Comparison of ENCODE assay signal across 6 cellular contexts in genomic region chr1:145995964-145996432, GRCh38.
A peak's percentile ranks its signal among the peaks of the same experiment; 100 is the strongest.
DNase-seq lines count a peak whose midpoint lies in the region; TF ChIP-seq lines count a peak whose summit lies in the region.

No MANE protein-coding gene starts in this region.

- H3K36me3 Mint-ChIP-seq in activated naive CD8-positive, alpha-beta T cell = peaks cover 22% of the 10 kb centered on the region

- peaks cover 74% of the 10 kb centered on the region for H3K4me1 Mint-ChIP-seq in activated naive CD8-positive, alpha-beta T cell (ENCODE audit: low read depth)

- peak overlapping the region; percentile 98 for H3K4me3 Mint-ChIP-seq in activated naive CD8-positive, alpha-beta T cell

- H3K27me3 ChIP-seq in mucosa of stomach (ENCODE audit: control insufficient read depth, insufficient read depth, low read length) = no peaks in the 10 kb centered on the region

- H3K27me3 Mint-ChIP-seq in activated naive CD8-positive, alpha-beta T cell = no peaks in the 10 kb centered on the region

- peak; percentile 47 for DNase-seq in HEK293T (ENCODE audit: extremely low spot score)
- DNase-seq in hippocampal formation (lab: John Stamatoyannopoulos, UW) = no peak
- no peak for DNase-seq in GM19238 (ENCODE audit: insufficient read length, low spot score)
- DNase-seq in GM19240 (ENCODE audit: insufficient read length, low spot score) = no peak

- CTCF ChIA-PET in HEK293T (lab: Yijun Ruan, JAX) = interaction anchor here (2.6 kb wide), 1 partner anchor 11 kb away, joined by 10 read pairs; no protein-coding TSS in a partner anchor

- H3K9me3 ChIP-seq in mucosa of stomach (ENCODE audit: control insufficient read depth, low read length) = no peaks in the 10 kb centered on the region

- H3K4me1 ChIP-seq in mucosa of stomach (ENCODE audit: control insufficient read depth, insufficient read depth, low read length) = peaks cover 43% of the 10 kb centered on the region

- POLR2A ChIA-PET in HEK293T (lab: Yijun Ruan, JAX) = interaction anchor here (0.7 to 4.2 kb wide), 8 partner anchors 9 to 137 kb away, joined by 3 to 54 read pairs (median 6); partner anchors contain the start of genes ANKRD34A, PIAS3 and POLR3GL

- peak overlapping the region; percentile 49 for H3K4me3 ChIP-seq in mucosa of stomach (ENCODE audit: low read length)

- peaks cover 20% of the 10 kb centered on the region for H3K36me3 ChIP-seq in mucosa of stomach (ENCODE audit: control insufficient read depth, insufficient read depth, low read length)

- peak overlapping the region; percentile 83 for H3K9ac ChIP-seq in mucosa of stomach (ENCODE audit: low read length)

- H3K9me3 Mint-ChIP-seq in activated naive CD8-positive, alpha-beta T cell (ENCODE audit: low read depth) = no peaks in the 10 kb centered on the region

- peak overlapping the region; percentile 99 for H3K27ac Mint-ChIP-seq in activated naive CD8-positive, alpha-beta T cell

TF ChIP-seq in HEK293T, 16 proteins besides CTCF, POLR2A, EP300 and RAD21:
- no peak for TF ChIP-seq ELF4 (IDR thresholded peaks at IDR 0.05)
- no peak for TF ChIP-seq TARDBP (IDR thresholded peaks at IDR 0.05)
- no peak for TF ChIP-seq SUZ12 (IDR thresholded peaks at IDR 0.05)
- TF ChIP-seq FOXK2 (IDR thresholded peaks at IDR 0.05) = no peak
- no peak for TF ChIP-seq BHLHE40 (IDR thresholded peaks at IDR 0.05; ENCODE audit: borderline replicate concordance)
- TF ChIP-seq LEF1 (IDR thresholded peaks at IDR 0.05; ENCODE audit: borderline replicate concordance) = no peak
- no peak for TF ChIP-seq CTBP1 (IDR thresholded peaks at IDR 0.05; ENCODE audit: borderline replicate concordance)
- no peak for TF ChIP-seq FOXA1 (IDR thresholded peaks at IDR 0.05)
- no peak for TF ChIP-seq HDGF (IDR thresholded peaks at IDR 0.05; ENCODE audit: borderline replicate concordance)
- no peak for TF ChIP-seq PKNOX1 (IDR thresholded peaks at IDR 0.05)
- no peak for TF ChIP-seq L3MBTL2 (conservative IDR thresholded peaks at IDR 0.05)
- no peak for TF ChIP-seq ARNT (IDR thresholded peaks at IDR 0.05)
- no peak for TF ChIP-seq NFRKB (IDR thresholded peaks at IDR 0.05)
- no peak for TF ChIP-seq FOXM1 (IDR thresholded peaks at IDR 0.05; ENCODE audit: borderline replicate concordance)
- no peak for TF ChIP-seq ZNF384 (IDR thresholded peaks at IDR 0.05)
- TF ChIP-seq SP1 (IDR thresholded peaks at IDR 0.05) = no peak
